In the genomic region with DNA sequence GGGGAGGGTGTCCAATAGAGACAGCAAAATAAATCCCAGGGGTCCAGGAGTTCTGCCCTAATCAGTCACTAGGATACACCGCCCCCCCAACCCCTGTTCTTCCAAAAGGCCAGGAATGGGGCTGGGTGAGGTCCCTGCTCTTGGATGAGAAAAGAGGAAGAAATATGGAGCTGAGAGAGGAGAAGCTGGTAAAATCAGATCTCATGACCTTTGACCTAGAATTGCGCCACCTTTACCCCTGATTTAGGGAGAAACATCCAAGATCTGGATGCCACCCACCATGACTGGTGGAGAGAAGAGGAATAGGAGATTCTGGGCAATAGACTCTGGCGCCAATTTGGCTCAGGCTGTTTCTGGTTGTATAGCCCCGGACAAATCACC, we compare ENCODE assay signal across 2 cellular contexts.
TF ChIP-seq lines count a peak whose summit lies in the region.

No MANE protein-coding gene starts in this region.

TF ChIP-seq in Ishikawa, 13 proteins besides CTCF, POLR2A, EP300 and RAD21:
- no peak for TF ChIP-seq CREB1 (IDR thresholded peaks at IDR 0.05; ENCODE audit: low read depth)
- TF ChIP-seq, protein P1, sequence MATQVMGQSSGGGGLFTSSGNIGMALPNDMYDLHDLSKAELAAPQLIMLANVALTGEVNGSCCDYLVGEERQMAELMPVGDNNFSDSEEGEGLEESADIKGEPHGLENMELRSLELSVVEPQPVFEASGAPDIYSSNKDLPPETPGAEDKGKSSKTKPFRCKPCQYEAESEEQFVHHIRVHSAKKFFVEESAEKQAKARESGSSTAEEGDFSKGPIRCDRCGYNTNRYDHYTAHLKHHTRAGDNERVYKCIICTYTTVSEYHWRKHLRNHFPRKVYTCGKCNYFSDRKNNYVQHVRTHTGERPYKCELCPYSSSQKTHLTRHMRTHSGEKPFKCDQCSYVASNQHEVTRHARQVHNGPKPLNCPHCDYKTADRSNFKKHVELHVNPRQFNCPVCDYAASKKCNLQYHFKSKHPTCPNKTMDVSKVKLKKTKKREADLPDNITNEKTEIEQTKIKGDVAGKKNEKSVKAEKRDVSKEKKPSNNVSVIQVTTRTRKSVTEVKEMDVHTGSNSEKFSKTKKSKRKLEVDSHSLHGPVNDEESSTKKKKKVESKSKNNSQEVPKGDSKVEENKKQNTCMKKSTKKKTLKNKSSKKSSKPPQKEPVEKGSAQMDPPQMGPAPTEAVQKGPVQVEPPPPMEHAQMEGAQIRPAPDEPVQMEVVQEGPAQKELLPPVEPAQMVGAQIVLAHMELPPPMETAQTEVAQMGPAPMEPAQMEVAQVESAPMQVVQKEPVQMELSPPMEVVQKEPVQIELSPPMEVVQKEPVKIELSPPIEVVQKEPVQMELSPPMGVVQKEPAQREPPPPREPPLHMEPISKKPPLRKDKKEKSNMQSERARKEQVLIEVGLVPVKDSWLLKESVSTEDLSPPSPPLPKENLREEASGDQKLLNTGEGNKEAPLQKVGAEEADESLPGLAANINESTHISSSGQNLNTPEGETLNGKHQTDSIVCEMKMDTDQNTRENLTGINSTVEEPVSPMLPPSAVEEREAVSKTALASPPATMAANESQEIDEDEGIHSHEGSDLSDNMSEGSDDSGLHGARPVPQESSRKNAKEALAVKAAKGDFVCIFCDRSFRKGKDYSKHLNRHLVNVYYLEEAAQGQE (IDR thresholded peaks at IDR 0.05; ENCODE audit: low read depth), result no peak
- 0 out of 2 replicates have a peak, but pooled peaks have one; percentile 37 for TF ChIP-seq CEBPB (IDR thresholded peaks at IDR 0.05)
- TF ChIP-seq FOXM1 (IDR thresholded peaks at IDR 0.05; ENCODE audit: borderline replicate concordance, low read depth), result no peak
TF ChIP-seq in Ishikawa: peak in this region for 1.

TF ChIP-seq in K562, 482 proteins besides CTCF, POLR2A, EP300 and RAD21:
- TF ChIP-seq MTA2 (IDR thresholded peaks at IDR 0.05; ENCODE audit: low read depth) (no peak), CEBPB (tag; IDR thresholded peaks at IDR 0.05) (peak; percentile 93), ZNF232 (CRISPR knock-in tag; IDR thresholded peaks at IDR 0.05) (no peak), ZNF444 (CRISPR knock-in tag; IDR thresholded peaks at IDR 0.05) (no peak), KDM1A (IDR thresholded peaks at IDR 0.05) (peak; percentile 71 to 82), NR2C1 (IDR thresholded peaks at IDR 0.05) (peak; percentile 86), NR2C1 (tag; IDR thresholded peaks at IDR 0.05) (peak; percentile 91), HIVEP1 (CRISPR knock-in tag; IDR thresholded peaks at IDR 0.05) (no peak), COPS2 (conservative IDR thresholded peaks at IDR 0.05) (no peak), NELFE (IDR thresholded peaks at IDR 0.05; ENCODE audit: insufficient read depth, insufficient read length) (no peak), DMBX1 (CRISPR knock-in tag; IDR thresholded peaks at IDR 0.05; ENCODE audit: borderline replicate concordance) (no peak), RFX7 (CRISPR knock-in tag; IDR thresholded peaks at IDR 0.05) (no peak), CEBPG (CRISPR knock-in tag; IDR thresholded peaks at IDR 0.05) (peak; percentile 24; the same call in 1 of the 2 replicates), CEBPG (tag; conservative IDR thresholded peaks at IDR 0.05 in 1 of 2, IDR thresholded peaks at IDR 0.05 in 1 of 2) (peak in 1 of 2 experiments; percentile 80; a peak in 2 of 4 replicates), NR2C2 (CRISPR knock-in tag; IDR thresholded peaks at IDR 0.05) (no peak), NR2C2 (tag; IDR thresholded peaks at IDR 0.05) (peak; percentile 88), TARDBP (IDR thresholded peaks at IDR 0.05) (no peak), GABPA (tag; conservative IDR thresholded peaks at IDR 0.05; ENCODE audit: low read depth) (no peak), CHD1 (IDR thresholded peaks at IDR 0.05; ENCODE audit: low read length) (no peak), RCOR1 (IDR thresholded peaks at IDR 0.05; ENCODE audit: borderline replicate concordance in 1 of 2, low read depth in 2 of 2, low read length in 2 of 2) (0 out of 4 replicates have a peak, but pooled peaks of 1 of the 2 experiments have one; percentile 35)
- TF ChIP-seq, protein P2, sequence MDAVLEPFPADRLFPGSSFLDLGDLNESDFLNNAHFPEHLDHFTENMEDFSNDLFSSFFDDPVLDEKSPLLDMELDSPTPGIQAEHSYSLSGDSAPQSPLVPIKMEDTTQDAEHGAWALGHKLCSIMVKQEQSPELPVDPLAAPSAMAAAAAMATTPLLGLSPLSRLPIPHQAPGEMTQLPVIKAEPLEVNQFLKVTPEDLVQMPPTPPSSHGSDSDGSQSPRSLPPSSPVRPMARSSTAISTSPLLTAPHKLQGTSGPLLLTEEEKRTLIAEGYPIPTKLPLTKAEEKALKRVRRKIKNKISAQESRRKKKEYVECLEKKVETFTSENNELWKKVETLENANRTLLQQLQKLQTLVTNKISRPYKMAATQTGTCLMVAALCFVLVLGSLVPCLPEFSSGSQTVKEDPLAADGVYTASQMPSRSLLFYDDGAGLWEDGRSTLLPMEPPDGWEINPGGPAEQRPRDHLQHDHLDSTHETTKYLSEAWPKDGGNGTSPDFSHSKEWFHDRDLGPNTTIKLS (IDR thresholded peaks at IDR 0.05; ENCODE audit: borderline replicate concordance, low read depth), result no peak
- TF ChIP-seq, protein P3, sequence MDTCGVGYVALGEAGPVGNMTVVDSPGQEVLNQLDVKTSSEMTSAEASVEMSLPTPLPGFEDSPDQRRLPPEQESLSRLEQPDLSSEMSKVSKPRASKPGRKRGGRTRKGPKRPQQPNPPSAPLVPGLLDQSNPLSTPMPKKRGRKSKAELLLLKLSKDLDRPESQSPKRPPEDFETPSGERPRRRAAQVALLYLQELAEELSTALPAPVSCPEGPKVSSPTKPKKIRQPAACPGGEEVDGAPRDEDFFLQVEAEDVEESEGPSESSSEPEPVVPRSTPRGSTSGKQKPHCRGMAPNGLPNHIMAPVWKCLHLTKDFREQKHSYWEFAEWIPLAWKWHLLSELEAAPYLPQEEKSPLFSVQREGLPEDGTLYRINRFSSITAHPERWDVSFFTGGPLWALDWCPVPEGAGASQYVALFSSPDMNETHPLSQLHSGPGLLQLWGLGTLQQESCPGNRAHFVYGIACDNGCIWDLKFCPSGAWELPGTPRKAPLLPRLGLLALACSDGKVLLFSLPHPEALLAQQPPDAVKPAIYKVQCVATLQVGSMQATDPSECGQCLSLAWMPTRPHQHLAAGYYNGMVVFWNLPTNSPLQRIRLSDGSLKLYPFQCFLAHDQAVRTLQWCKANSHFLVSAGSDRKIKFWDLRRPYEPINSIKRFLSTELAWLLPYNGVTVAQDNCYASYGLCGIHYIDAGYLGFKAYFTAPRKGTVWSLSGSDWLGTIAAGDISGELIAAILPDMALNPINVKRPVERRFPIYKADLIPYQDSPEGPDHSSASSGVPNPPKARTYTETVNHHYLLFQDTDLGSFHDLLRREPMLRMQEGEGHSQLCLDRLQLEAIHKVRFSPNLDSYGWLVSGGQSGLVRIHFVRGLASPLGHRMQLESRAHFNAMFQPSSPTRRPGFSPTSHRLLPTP (IDR thresholded peaks at IDR 0.05; ENCODE audit: borderline replicate concordance, extremely low read depth, insufficient read length), result no peak
- TF ChIP-seq, protein P4, sequence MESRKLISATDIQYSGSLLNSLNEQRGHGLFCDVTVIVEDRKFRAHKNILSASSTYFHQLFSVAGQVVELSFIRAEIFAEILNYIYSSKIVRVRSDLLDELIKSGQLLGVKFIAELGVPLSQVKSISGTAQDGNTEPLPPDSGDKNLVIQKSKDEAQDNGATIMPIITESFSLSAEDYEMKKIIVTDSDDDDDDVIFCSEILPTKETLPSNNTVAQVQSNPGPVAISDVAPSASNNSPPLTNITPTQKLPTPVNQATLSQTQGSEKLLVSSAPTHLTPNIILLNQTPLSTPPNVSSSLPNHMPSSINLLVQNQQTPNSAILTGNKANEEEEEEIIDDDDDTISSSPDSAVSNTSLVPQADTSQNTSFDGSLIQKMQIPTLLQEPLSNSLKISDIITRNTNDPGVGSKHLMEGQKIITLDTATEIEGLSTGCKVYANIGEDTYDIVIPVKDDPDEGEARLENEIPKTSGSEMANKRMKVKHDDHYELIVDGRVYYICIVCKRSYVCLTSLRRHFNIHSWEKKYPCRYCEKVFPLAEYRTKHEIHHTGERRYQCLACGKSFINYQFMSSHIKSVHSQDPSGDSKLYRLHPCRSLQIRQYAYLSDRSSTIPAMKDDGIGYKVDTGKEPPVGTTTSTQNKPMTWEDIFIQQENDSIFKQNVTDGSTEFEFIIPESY (CRISPR knock-in tag; IDR thresholded peaks at IDR 0.05), result 0 out of 2 replicates have a peak, but pooled peaks have one; percentile 30
